In the genomic region with DNA sequence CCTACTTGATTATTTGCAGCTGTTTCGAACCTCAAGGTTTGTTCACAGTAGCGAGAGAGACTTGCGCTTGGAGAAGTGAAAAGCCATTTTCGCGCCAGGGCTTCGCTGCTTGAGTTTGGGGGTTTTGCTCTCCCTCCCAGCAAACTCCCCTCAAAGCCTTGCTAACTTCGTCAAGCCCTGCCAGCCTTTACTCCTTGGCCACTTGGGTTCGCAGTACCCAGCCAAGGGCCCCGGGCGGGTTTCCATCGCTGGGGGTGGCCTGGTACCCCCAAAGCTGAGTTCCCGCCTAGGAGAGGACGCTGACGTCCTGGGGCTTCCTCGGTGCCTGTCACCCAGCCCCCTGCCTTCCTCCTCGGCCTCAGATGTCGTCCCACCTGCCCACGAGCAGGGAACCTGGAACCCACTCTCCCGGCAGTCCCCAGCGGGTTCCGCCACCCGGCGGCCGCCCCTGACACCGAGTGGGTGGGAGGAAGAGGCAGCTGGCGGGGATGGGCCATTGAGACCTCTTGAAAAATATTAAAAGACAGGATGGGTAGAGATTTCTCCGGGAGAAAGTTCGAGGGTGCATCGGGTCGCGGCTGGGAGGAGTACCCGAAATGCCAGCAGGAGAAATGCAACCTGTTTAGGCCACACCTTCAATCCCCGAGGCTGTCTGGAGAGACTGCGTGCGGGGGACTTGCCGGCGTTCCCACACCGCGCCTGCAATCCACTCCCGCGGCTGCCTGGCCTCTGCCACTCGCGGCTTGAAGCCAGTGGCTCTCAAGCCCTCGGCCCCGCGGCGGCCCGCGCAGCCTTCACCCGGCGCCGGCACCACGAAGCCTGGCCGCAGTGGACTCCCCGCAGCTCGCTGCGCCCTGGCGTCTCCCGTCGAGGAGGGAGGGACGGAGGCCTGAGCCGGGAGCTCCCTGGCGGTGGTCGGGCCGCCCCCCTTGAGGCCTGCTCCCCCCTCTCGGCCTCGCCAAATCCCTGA, we compare ENCODE assay signal across 10 cellular contexts. TPM values are rescaled to one million over a fixed set of nuclear protein-coding genes. Genes with fewer than 3 reads are reported as not detected.
A peak's percentile ranks its signal among the peaks of the same experiment; 100 is the strongest.
DNase-seq lines count a peak whose midpoint lies in the region; ATAC-seq and TF ChIP-seq lines count a peak whose summit lies in the region.
"Had no signal": no experiment of that assay in that cellular context is flagged by ENCODE, and none has a peak within 500 bp of the region (broad histone marks: within the 10 kb centered on the region; RNA-seq: fewer than 3 reads in every experiment).

No MANE protein-coding gene starts in this region.

- no peak overlapping the region for H3K4me3 Mint-ChIP-seq in activated naive CD4-positive, alpha-beta T cell treated with anti-CD3 and anti-CD28 coated beads, Interleukin-2, amount 10 ng/mL, durations not matched to agents 7 days and 5 days
- H3K4me3 Mint-ChIP-seq: activated naive CD4-positive, alpha-beta T cell treated with anti-CD3 and anti-CD28 coated beads, Interleukin-2, amount 50 U/mL, for 24 hours had no signal

- no TSS peak for BruUV-seq in OCI-LY7 (replicated peaks; lab: Mats Ljungman, UMichigan)

- H3K4me1 Mint-ChIP-seq in activated naive CD4-positive, alpha-beta T cell treated with anti-CD3 and anti-CD28 coated beads, Interleukin-2, amount 10 ng/mL, durations not matched to agents 7 days and 5 days, result no peaks in the 10 kb centered on the region

- H3K9ac ChIP-seq in HUES48 (ENCODE audit: low read depth, low read length) (no peak overlapping the region), duodenal mucosa (ENCODE audit: low read depth in 1 of 2, low read length in 2 of 2) (peak overlapping the region in 1 of 2 donors; percentile 31)

- peak; percentile 44 for ATAC-seq in left lung

- no peak overlapping the region for H3K4me2 ChIP-seq in OCI-LY7 (ENCODE audit: low read length)

- H3K9me3 Mint-ChIP-seq in activated naive CD4-positive, alpha-beta T cell treated with anti-CD3 and anti-CD28 coated beads, Interleukin-2, amount 10 ng/mL, durations not matched to agents 7 days and 5 days, result no peaks in the 10 kb centered on the region

- no peak overlapping the region for H3K27ac ChIP-seq in HUES48 (ENCODE audit: low read depth, low read length)
- H3K27ac ChIP-seq in duodenal mucosa (ENCODE audit: low read depth, low read length), result peak overlapping the region; percentile 43
- peak overlapping the region; percentile 71 to 94 for H3K27ac ChIP-seq in left lung
- peak overlapping the region; percentile 44 for H3K27ac ChIP-seq in temporal lobe (ENCODE audit: low read depth, low read length)
- no peak overlapping the region for H3K27ac ChIP-seq in OCI-LY7 (ENCODE audit: low read depth, low read length, poor library complexity, severe bottlenecking)

- DNase-seq in left lung (peak; percentile 37 to 79), HT-29 (ENCODE audit: low spot score) (no peak), OCI-LY7 (ENCODE audit: low spot score) (no peak), NOMO-1 treated with dmso at 0.1 percent for 144 hours (lab: John Stamatoyannopoulos, UW; ENCODE audit: unreplicated experiment) (no peak)
- no peak for DNase-seq in activated naive CD4-positive, alpha-beta T cell treated with anti-CD3 and anti-CD28 coated beads, Interleukin-2, amount 10 ng/mL, durations not matched to agents 7 days and 5 days
- DNase-seq: posterior cingulate gyrus had no signal

- H4K20me1 ChIP-seq in OCI-LY7 (ENCODE audit: insufficient read depth, low read length), result no peaks in the 10 kb centered on the region

- CTCF ChIA-PET in OCI-LY7 (lab: Charles Lee; ENCODE audit: unreplicated experiment), result no interaction called here
- CTCF ChIA-PET in activated naive CD4-positive, alpha-beta T cell treated with anti-CD3 and anti-CD28 coated beads, Interleukin-2, amount 10 ng/mL, durations not matched to agents 7 days and 5 days (lab: Charles Lee), result no interaction called here

- H3K4me3 ChIP-seq in HUES48 (ENCODE audit: low read depth, low read length) (peak overlapping the region; percentile 53), duodenal mucosa (ENCODE audit: low read depth in 1 of 2, low read length in 2 of 2) (peak overlapping the region; percentile 38 to 43), left lung (peak overlapping the region; percentile 31 to 35), OCI-LY7 (ENCODE audit: low read depth, low read length, poor library complexity, severe bottlenecking) (no peak overlapping the region)

- no peak overlapping the region for H3K27ac Mint-ChIP-seq in activated naive CD4-positive, alpha-beta T cell treated with anti-CD3 and anti-CD28 coated beads, Interleukin-2, amount 10 ng/mL, durations not matched to agents 7 days and 5 days
- H3K27ac Mint-ChIP-seq: activated naive CD4-positive, alpha-beta T cell treated with anti-CD3 and anti-CD28 coated beads, Interleukin-2, amount 50 U/mL, for 24 hours had no signal

- peaks cover 5% of the 10 kb centered on the region for H3K36me3 Mint-ChIP-seq in activated naive CD4-positive, alpha-beta T cell treated with anti-CD3 and anti-CD28 coated beads, Interleukin-2, amount 10 ng/mL, durations not matched to agents 7 days and 5 days

- H3K27me3 Mint-ChIP-seq in activated naive CD4-positive, alpha-beta T cell treated with anti-CD3 and anti-CD28 coated beads, Interleukin-2, amount 10 ng/mL, durations not matched to agents 7 days and 5 days, result peaks cover 71% of the 10 kb centered on the region

- peaks cover 43% of the 10 kb centered on the region for H3K4me1 ChIP-seq in HUES48 (ENCODE audit: control insufficient read depth, insufficient read depth, low read length)
- H3K4me1 ChIP-seq in duodenal mucosa (ENCODE audit: control insufficient read depth in 1 of 2, insufficient read depth in 2 of 2, low read length in 2 of 2), result peaks cover 0 to 7% of the 10 kb centered on the region in 2 donors
- peaks cover 0 to 2% of the 10 kb centered on the region in 2 donors for H3K4me1 ChIP-seq in left lung
- no peaks in the 10 kb centered on the region for H3K4me1 ChIP-seq in OCI-LY7 (ENCODE audit: insufficient read depth, low read length, poor library complexity, severe bottlenecking)

- no peaks in the 10 kb centered on the region for H3K9me2 ChIP-seq in OCI-LY7 (ENCODE audit: insufficient read depth, low read length)

- POLR2A ChIA-PET in OCI-LY7 (lab: Charles Lee), result no interaction called here

- H3K36me3 ChIP-seq in HUES48 (ENCODE audit: control insufficient read depth, insufficient read depth, low read length) (no peaks in the 10 kb centered on the region), duodenal mucosa (ENCODE audit: control insufficient read depth in 1 of 2, insufficient read depth in 2 of 2, low read length in 2 of 2) (no peaks in the 10 kb centered on the region), left lung (no peaks in the 10 kb centered on the region), OCI-LY7 (ENCODE audit: insufficient read depth, low read length) (no peaks in the 10 kb centered on the region)

- H3K9me3 ChIP-seq in HUES48 (ENCODE audit: control insufficient read depth, insufficient read depth, low read length) (no peaks in the 10 kb centered on the region), duodenal mucosa (ENCODE audit: control insufficient read depth in 1 of 2, low read length in 2 of 2) (no peaks in the 10 kb centered on the region), left lung (no peaks in the 10 kb centered on the region), OCI-LY7 (ENCODE audit: low read length) (no peaks in the 10 kb centered on the region)

- H3K27me3 ChIP-seq in HUES48 (ENCODE audit: control insufficient read depth, insufficient read depth, low read length) (peaks cover 99% of the 10 kb centered on the region), duodenal mucosa (ENCODE audit: control insufficient read depth in 1 of 2, insufficient read depth in 2 of 2, low read length in 2 of 2) (peaks cover 73 to 75% of the 10 kb centered on the region in 2 donors), left lung (peaks cover 15 to 92% of the 10 kb centered on the region in 2 donors)

- TF ChIP-seq CTCF in left lung (IDR thresholded peaks at IDR 0.05) (no peak), OCI-LY7 (conservative IDR thresholded peaks at IDR 0.05; ENCODE audit: low read length) (no peak)

- no peaks in the 10 kb centered on the region for H3K79me2 ChIP-seq in OCI-LY7 (ENCODE audit: insufficient read depth, low read depth, low read length)

- intact Hi-C loops in left lung (cut with DNase I) (loop anchor here in 1 of 2 donors (10.0 kb wide), 1 partner anchor 1037 kb away; no protein-coding TSS in a partner anchor), OCI-LY7 (cut with micrococcal nuclease; ENCODE audit: unreplicated experiment) (no loop called here)

- no peak overlapping the region for H2AFZ ChIP-seq in OCI-LY7 (ENCODE audit: low read length)

RNA-seq across cellular contexts. Expression of gene NR2F2, which starts 8.8 kb away (rescaled TPM):
- 10 to 100 TPM; 53.4 to 76.0 TPM for total RNA-seq in left lung
- 4.4 TPM for total RNA-seq in temporal lobe
- 12.6 and 14.0 TPM in 2 replicates for total RNA-seq in HT-29 (2014; rRNA removed; shearing (Covaris generic))
- total RNA-seq in OCI-LY7 (2014; rRNA removed; shearing (Covaris generic)), result not detected in 2 replicates
- not detected in 2 replicates for total RNA-seq in OCI-LY7 (2022)

Comparison
In these comparisons a context has a peak if more than half of its experiments do, and no peak if none do; other contexts are left out.
1. H3K27ac ChIP-seq: peak in duodenal mucosa (single experiment), left lung (2 of 2) and temporal lobe (single experiment); none in HUES48 (single experiment) and OCI-LY7 (single experiment).
2. DNase-seq: peak in left lung (2 of 2); none in HT-29 (single experiment), OCI-LY7 (single experiment), NOMO-1 treated with dmso at 0.1 percent for 144 hours (single experiment) and activated naive CD4-positive, alpha-beta T cell treated with anti-CD3 and anti-CD28 coated beads, Interleukin-2, amount 10 ng/mL, durations not matched to agents 7 days and 5 days (single experiment).